In the genomic region with DNA sequence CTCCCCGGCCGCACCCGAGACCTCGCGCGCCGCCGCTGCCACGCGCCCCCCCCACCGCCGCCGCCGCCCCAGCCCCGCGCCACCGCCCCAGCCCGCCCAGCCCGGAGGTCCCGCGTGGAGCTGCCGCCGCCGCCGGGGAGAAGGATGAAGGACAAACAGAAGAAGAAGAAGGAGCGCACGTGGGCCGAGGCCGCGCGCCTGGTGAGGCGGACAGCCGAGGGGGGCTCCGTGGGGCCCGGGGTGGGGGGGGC, we compare ENCODE assay signal across 1 cellular context.
TF ChIP-seq lines count a peak whose summit lies in the region.

No MANE protein-coding gene starts in this region.

TF ChIP-seq in HepG2, 621 proteins besides CTCF, POLR2A, EP300 and RAD21 (continued from another document):
- TF ChIP-seq, protein P1, sequence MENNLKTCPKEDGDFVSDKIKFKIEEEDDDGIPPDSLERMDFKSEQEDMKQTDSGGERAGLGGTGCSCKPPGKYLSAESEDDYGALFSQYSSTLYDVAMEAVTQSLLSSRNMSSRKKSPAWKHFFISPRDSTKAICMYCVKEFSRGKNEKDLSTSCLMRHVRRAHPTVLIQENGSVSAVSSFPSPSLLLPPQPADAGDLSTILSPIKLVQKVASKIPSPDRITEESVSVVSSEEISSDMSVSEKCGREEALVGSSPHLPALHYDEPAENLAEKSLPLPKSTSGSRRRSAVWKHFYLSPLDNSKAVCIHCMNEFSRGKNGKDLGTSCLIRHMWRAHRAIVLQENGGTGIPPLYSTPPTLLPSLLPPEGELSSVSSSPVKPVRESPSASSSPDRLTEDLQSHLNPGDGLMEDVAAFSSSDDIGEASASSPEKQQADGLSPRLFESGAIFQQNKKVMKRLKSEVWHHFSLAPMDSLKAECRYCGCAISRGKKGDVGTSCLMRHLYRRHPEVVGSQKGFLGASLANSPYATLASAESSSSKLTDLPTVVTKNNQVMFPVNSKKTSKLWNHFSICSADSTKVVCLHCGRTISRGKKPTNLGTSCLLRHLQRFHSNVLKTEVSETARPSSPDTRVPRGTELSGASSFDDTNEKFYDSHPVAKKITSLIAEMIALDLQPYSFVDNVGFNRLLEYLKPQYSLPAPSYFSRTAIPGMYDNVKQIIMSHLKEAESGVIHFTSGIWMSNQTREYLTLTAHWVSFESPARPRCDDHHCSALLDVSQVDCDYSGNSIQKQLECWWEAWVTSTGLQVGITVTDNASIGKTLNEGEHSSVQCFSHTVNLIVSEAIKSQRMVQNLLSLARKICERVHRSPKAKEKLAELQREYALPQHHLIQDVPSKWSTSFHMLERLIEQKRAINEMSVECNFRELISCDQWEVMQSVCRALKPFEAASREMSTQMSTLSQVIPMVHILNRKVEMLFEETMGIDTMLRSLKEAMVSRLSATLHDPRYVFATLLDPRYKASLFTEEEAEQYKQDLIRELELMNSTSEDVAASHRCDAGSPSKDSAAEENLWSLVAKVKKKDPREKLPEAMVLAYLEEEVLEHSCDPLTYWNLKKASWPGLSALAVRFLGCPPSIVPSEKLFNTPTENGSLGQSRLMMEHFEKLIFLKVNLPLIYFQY (CRISPR knock-in tag; IDR thresholded peaks at IDR 0.05; ENCODE audit: borderline replicate concordance) = no peak
- TF ChIP-seq ZFY (CRISPR knock-in tag; IDR thresholded peaks at IDR 0.05) (no peak), CHCHD3 (CRISPR knock-in tag; IDR thresholded peaks at IDR 0.05) (no peak), ZNF790 (CRISPR knock-in tag; IDR thresholded peaks at IDR 0.05; ENCODE audit: borderline replicate concordance) (peak; percentile 12; the same call in 1 of the 2 replicates), SP5 (CRISPR knock-in tag; IDR thresholded peaks at IDR 0.05; ENCODE audit: borderline replicate concordance, low read depth) (no peak), ZNF672 (CRISPR knock-in tag; IDR thresholded peaks at IDR 0.05) (no peak)
- TF ChIP-seq, protein P2, sequence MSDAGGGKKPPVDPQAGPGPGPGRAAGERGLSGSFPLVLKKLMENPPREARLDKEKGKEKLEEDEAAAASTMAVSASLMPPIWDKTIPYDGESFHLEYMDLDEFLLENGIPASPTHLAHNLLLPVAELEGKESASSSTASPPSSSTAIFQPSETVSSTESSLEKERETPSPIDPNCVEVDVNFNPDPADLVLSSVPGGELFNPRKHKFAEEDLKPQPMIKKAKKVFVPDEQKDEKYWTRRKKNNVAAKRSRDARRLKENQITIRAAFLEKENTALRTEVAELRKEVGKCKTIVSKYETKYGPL (CRISPR knock-in tag; IDR thresholded peaks at IDR 0.05) = no peak; the same call in 1 of the 2 replicates
- TF ChIP-seq, protein P3, sequence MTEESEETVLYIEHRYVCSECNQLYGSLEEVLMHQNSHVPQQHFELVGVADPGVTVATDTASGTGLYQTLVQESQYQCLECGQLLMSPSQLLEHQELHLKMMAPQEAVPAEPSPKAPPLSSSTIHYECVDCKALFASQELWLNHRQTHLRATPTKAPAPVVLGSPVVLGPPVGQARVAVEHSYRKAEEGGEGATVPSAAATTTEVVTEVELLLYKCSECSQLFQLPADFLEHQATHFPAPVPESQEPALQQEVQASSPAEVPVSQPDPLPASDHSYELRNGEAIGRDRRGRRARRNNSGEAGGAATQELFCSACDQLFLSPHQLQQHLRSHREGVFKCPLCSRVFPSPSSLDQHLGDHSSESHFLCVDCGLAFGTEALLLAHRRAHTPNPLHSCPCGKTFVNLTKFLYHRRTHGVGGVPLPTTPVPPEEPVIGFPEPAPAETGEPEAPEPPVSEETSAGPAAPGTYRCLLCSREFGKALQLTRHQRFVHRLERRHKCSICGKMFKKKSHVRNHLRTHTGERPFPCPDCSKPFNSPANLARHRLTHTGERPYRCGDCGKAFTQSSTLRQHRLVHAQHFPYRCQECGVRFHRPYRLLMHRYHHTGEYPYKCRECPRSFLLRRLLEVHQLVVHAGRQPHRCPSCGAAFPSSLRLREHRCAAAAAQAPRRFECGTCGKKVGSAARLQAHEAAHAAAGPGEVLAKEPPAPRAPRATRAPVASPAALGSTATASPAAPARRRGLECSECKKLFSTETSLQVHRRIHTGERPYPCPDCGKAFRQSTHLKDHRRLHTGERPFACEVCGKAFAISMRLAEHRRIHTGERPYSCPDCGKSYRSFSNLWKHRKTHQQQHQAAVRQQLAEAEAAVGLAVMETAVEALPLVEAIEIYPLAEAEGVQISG (CRISPR knock-in tag; IDR thresholded peaks at IDR 0.05) = no peak
- TF ChIP-seq, protein P4, sequence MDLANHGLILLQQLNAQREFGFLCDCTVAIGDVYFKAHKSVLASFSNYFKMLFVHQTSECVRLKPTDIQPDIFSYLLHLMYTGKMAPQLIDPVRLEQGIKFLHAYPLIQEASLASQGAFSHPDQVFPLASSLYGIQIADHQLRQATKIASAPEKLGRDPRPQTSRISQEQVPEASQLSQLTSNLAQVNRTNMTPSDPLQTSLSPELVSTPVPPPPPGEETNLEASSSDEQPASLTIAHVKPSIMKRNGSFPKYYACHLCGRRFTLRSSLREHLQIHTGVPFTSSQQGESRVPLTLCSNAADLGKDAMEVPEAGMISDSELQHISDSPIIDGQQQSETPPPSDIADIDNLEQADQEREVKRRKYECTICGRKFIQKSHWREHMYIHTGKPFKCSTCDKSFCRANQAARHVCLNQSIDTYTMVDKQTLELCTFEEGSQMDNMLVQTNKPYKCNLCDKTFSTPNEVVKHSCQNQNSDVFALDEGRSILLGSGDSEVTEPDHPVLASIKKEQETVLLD (CRISPR knock-in tag; IDR thresholded peaks at IDR 0.05; ENCODE audit: low read depth) = no peak
- TF ChIP-seq, protein P5, sequence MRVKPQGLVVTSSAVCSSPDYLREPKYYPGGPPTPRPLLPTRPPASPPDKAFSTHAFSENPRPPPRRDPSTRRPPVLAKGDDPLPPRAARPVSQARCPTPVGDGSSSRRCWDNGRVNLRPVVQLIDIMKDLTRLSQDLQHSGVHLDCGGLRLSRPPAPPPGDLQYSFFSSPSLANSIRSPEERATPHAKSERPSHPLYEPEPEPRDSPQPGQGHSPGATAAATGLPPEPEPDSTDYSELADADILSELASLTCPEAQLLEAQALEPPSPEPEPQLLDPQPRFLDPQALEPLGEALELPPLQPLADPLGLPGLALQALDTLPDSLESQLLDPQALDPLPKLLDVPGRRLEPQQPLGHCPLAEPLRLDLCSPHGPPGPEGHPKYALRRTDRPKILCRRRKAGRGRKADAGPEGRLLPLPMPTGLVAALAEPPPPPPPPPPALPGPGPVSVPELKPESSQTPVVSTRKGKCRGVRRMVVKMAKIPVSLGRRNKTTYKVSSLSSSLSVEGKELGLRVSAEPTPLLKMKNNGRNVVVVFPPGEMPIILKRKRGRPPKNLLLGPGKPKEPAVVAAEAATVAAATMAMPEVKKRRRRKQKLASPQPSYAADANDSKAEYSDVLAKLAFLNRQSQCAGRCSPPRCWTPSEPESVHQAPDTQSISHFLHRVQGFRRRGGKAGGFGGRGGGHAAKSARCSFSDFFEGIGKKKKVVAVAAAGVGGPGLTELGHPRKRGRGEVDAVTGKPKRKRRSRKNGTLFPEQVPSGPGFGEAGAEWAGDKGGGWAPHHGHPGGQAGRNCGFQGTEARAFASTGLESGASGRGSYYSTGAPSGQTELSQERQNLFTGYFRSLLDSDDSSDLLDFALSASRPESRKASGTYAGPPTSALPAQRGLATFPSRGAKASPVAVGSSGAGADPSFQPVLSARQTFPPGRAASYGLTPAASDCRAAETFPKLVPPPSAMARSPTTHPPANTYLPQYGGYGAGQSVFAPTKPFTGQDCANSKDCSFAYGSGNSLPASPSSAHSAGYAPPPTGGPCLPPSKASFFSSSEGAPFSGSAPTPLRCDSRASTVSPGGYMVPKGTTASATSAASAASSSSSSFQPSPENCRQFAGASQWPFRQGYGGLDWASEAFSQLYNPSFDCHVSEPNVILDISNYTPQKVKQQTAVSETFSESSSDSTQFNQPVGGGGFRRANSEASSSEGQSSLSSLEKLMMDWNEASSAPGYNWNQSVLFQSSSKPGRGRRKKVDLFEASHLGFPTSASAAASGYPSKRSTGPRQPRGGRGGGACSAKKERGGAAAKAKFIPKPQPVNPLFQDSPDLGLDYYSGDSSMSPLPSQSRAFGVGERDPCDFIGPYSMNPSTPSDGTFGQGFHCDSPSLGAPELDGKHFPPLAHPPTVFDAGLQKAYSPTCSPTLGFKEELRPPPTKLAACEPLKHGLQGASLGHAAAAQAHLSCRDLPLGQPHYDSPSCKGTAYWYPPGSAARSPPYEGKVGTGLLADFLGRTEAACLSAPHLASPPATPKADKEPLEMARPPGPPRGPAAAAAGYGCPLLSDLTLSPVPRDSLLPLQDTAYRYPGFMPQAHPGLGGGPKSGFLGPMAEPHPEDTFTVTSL (CRISPR knock-in tag; IDR thresholded peaks at IDR 0.05; ENCODE audit: borderline replicate concordance) = 0 out of 2 replicates have a peak, but pooled peaks have one; percentile 10
